ENCODE assay signal across 1 cellular context in genomic region chr2:75522543-75523312, GRCh38.
TF ChIP-seq lines count a peak whose summit lies in the region.

No MANE protein-coding gene starts in this region.

TF ChIP-seq in HepG2, 621 proteins besides CTCF, POLR2A, EP300 and RAD21 (continued from another document and continues in another):
- peak; percentile 94 for TF ChIP-seq ZBTB34 (CRISPR knock-in tag; IDR thresholded peaks at IDR 0.05)
- TF ChIP-seq BRF2 (CRISPR knock-in tag; IDR thresholded peaks at IDR 0.05): peak; percentile 80
- peak; percentile 93 for TF ChIP-seq ZBTB39 (CRISPR knock-in tag; IDR thresholded peaks at IDR 0.05)
- TF ChIP-seq MAFK (conservative IDR thresholded peaks at IDR 0.05 in 1 of 2, IDR thresholded peaks at IDR 0.05 in 1 of 2; ENCODE audit: low read length in 2 of 2): 0 out of 4 replicates have a peak, but pooled peaks of 1 of the 2 experiments have one; percentile 0
- peak; percentile 34; the same call in 1 of the 2 replicates for TF ChIP-seq CHCHD3 (CRISPR knock-in tag; IDR thresholded peaks at IDR 0.05)
- peak in 1 of 2 experiments; percentile 80; a peak in 2 of 4 replicates for TF ChIP-seq KLF16 (CRISPR knock-in tag; IDR thresholded peaks at IDR 0.05)
- peak; percentile 99 for TF ChIP-seq HDAC2 (CRISPR knock-in tag; IDR thresholded peaks at IDR 0.05)
- TF ChIP-seq TBL1XR1 (IDR thresholded peaks at IDR 0.05; ENCODE audit: borderline replicate concordance, low read length, partially characterized antibody): peak; percentile 1
- 0 out of 2 replicates have a peak, but pooled peaks have one; percentile 63 for TF ChIP-seq MIER2 (CRISPR knock-in tag; IDR thresholded peaks at IDR 0.05)
- TF ChIP-seq FIP1L1 (IDR thresholded peaks at IDR 0.05; ENCODE audit: borderline replicate concordance, insufficient read depth, low read depth, low read length): no peak
- TF ChIP-seq ZKSCAN8 (CRISPR knock-in tag; IDR thresholded peaks at IDR 0.05; ENCODE audit: borderline replicate concordance): peak; percentile 69; the same call in 1 of the 2 replicates
- no peak for TF ChIP-seq ZNF296 (CRISPR knock-in tag; conservative IDR thresholded peaks at IDR 0.05)
- peak; percentile 96 for TF ChIP-seq HMG20A (CRISPR knock-in tag; IDR thresholded peaks at IDR 0.05; ENCODE audit: borderline replicate concordance)
- TF ChIP-seq HMGXB4 (CRISPR knock-in tag; IDR thresholded peaks at IDR 0.05; ENCODE audit: borderline replicate concordance in 1 of 2, low read depth in 1 of 2): 0 out of 4 replicates have a peak, but pooled peaks of 1 of the 2 experiments have one; percentile 43
- peak; percentile 64; the same call in 1 of the 2 replicates for TF ChIP-seq IRF9 (CRISPR knock-in tag; IDR thresholded peaks at IDR 0.05; ENCODE audit: borderline replicate concordance)
- TF ChIP-seq TMF1 (CRISPR knock-in tag; IDR thresholded peaks at IDR 0.05; ENCODE audit: low read depth): 0 out of 2 replicates have a peak, but pooled peaks have one; percentile 67
- 0 out of 2 replicates have a peak, but pooled peaks have one; percentile 55 for TF ChIP-seq ZNF878 (CRISPR knock-in tag; IDR thresholded peaks at IDR 0.05)
- peak; percentile 45 for TF ChIP-seq PRPF4 (IDR thresholded peaks at IDR 0.05; ENCODE audit: low read depth, low read length, poor library complexity, severe bottlenecking)
- TF ChIP-seq MAF1 (CRISPR knock-in tag; IDR thresholded peaks at IDR 0.05; ENCODE audit: borderline replicate concordance): 0 out of 2 replicates have a peak, but pooled peaks have one; percentile 84
- TF ChIP-seq ZNF121 (CRISPR knock-in tag; IDR thresholded peaks at IDR 0.05): no peak
- peak; percentile 90 for TF ChIP-seq MBD4 (IDR thresholded peaks at IDR 0.05; ENCODE audit: borderline replicate concordance, low read length)
- 0 out of 2 replicates have a peak, but pooled peaks have one; percentile 50 for TF ChIP-seq ZNF260 (CRISPR knock-in tag; IDR thresholded peaks at IDR 0.05; ENCODE audit: borderline replicate concordance, low read depth)
- no peak for TF ChIP-seq ELK4 (CRISPR knock-in tag; IDR thresholded peaks at IDR 0.05; ENCODE audit: borderline replicate concordance)
- TF ChIP-seq GATAD1 (CRISPR knock-in tag; IDR thresholded peaks at IDR 0.05): peak; percentile 68; the same call in 1 of the 2 replicates
- peak; percentile 91 for TF ChIP-seq MEF2D (CRISPR knock-in tag; IDR thresholded peaks at IDR 0.05)
- TF ChIP-seq RBM39 (IDR thresholded peaks at IDR 0.05; ENCODE audit: low read depth, low read length, poor library complexity, severe bottlenecking): no peak
- no peak; the same call in 1 of the 2 replicates for TF ChIP-seq ZSCAN21 (CRISPR knock-in tag; IDR thresholded peaks at IDR 0.05; ENCODE audit: borderline replicate concordance)
- TF ChIP-seq KAT2B (IDR thresholded peaks at IDR 0.05; ENCODE audit: borderline replicate concordance, low read depth, low read length): no peak
- 0 out of 2 replicates have a peak, but pooled peaks have one; percentile 11 for TF ChIP-seq ZNF256 (CRISPR knock-in tag; conservative IDR thresholded peaks at IDR 0.05)
- peak in 1 of 2 experiments; percentile 68; a peak in 2 of 4 replicates for TF ChIP-seq REST (IDR thresholded peaks at IDR 0.05; ENCODE audit: borderline replicate concordance in 1 of 2, low read depth in 1 of 2, low read length in 2 of 2)
- TF ChIP-seq ZNF317 (CRISPR knock-in tag; IDR thresholded peaks at IDR 0.05): 0 out of 2 replicates have a peak, but pooled peaks have one; percentile 39
- 0 out of 2 replicates have a peak, but pooled peaks have one; percentile 33 for TF ChIP-seq ZNF776 (CRISPR knock-in tag; IDR thresholded peaks at IDR 0.05)
- TF ChIP-seq ZNF354B (CRISPR knock-in tag; IDR thresholded peaks at IDR 0.05): no peak
- peak; percentile 91 for TF ChIP-seq SKIL (CRISPR knock-in tag; IDR thresholded peaks at IDR 0.05; ENCODE audit: borderline replicate concordance)
- TF ChIP-seq RBAK (CRISPR knock-in tag; IDR thresholded peaks at IDR 0.05): no peak
- 0 out of 2 replicates have a peak, but pooled peaks have one; percentile 47 for TF ChIP-seq ATF6 (CRISPR knock-in tag; conservative IDR thresholded peaks at IDR 0.05)
- TF ChIP-seq HOXA3 (CRISPR knock-in tag; IDR thresholded peaks at IDR 0.05): peak; percentile 93
- peak; percentile 92 for TF ChIP-seq NR2F6 (IDR thresholded peaks at IDR 0.05)
- peak; percentile 90 for TF ChIP-seq NR2F6 (CRISPR knock-in tag; IDR thresholded peaks at IDR 0.05)
- TF ChIP-seq SMYD3 (CRISPR knock-in tag; IDR thresholded peaks at IDR 0.05): peak; percentile 92
- TF ChIP-seq RFX3 (CRISPR knock-in tag; IDR thresholded peaks at IDR 0.05): no peak
- TF ChIP-seq ZNF326 (CRISPR knock-in tag; IDR thresholded peaks at IDR 0.05; ENCODE audit: borderline replicate concordance): no peak
- peak; percentile 83 for TF ChIP-seq SOX13 (IDR thresholded peaks at IDR 0.05)
- TF ChIP-seq SOX13 (CRISPR knock-in tag; conservative IDR thresholded peaks at IDR 0.05 in 1 of 2, IDR thresholded peaks at IDR 0.05 in 1 of 2): peak in 1 of 2 experiments; percentile 93; a peak in 2 of 4 replicates
- peak; percentile 86; the same call in 1 of the 2 replicates for TF ChIP-seq CBX5 (CRISPR knock-in tag; IDR thresholded peaks at IDR 0.05; ENCODE audit: borderline replicate concordance)
- peak; percentile 75; the same call in 1 of the 2 replicates for TF ChIP-seq KLF9 (CRISPR knock-in tag; IDR thresholded peaks at IDR 0.05; ENCODE audit: low read depth)
- peak; percentile 92 for TF ChIP-seq MIXL1 (CRISPR knock-in tag; IDR thresholded peaks at IDR 0.05)
- TF ChIP-seq ZNF431 (CRISPR knock-in tag; IDR thresholded peaks at IDR 0.05; ENCODE audit: borderline replicate concordance, low read depth): peak; percentile 89
- TF ChIP-seq ZNF790 (CRISPR knock-in tag; IDR thresholded peaks at IDR 0.05; ENCODE audit: borderline replicate concordance): no peak; the same call in 1 of the 2 replicates
